Comparison of ENCODE assay signal across 8 cellular contexts in the genomic region with DNA sequence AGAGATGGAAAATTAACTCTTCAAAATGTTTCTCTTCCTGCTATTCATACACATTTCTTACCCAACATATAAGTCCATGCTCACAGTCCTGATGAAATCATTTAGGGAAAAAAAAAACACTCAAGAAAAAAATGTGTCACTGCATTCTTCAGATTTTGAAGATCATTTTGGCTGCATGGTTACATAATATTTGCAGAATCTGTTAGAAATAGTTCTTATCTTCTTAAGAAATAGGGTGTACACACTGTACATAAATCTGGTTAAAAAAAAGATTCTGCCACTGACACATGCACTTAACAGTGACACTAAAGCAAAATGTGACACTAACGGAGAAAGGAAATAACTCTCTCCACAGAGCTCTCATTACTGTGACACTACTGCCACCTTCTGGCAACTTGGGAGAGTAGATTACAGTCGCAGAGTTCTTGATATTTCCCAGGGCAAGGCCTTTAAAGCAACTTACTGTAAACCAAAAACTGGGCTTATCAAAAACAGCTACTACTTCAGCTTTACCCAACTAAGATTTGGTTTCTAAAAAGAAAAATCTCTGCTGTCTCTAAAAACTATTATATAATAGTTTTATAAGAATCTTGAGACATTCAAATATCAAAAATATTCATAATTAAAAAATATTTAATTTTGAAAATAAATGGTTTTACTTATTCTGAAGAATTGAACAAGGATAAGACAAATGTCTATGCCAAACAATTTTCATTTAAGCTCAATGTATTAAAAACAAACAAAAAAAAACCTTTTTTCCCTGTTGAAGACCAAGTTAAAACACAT.
A peak's percentile ranks its signal among the peaks of the same experiment; 100 is the strongest.
DNase-seq lines count a peak whose midpoint lies in the region; ATAC-seq, FAIRE-seq and TF ChIP-seq lines count a peak whose summit lies in the region.

No MANE protein-coding gene starts in this region.

- no peaks in the 10 kb centered on the region for H3K4me1 ChIP-seq in CD8-positive, alpha-beta T cell (ENCODE audit: insufficient read depth, low read length)
- peaks cover 15% of the 10 kb centered on the region for H3K4me1 ChIP-seq in lower lobe of right lung

- H3K27ac ChIP-seq in CD8-positive, alpha-beta T cell (ENCODE audit: low read depth, low read length) = no peak overlapping the region
- H3K27ac ChIP-seq in VCaP (no peak overlapping the region), coronary artery (no peak overlapping the region), lower lobe of right lung (no peak overlapping the region)

- intact Hi-C loops in CD8-positive, alpha-beta T cell (cut with DNase I, micrococcal nuclease) = loop anchor here (1.0 to 10.0 kb wide), 5 partner anchors 22 to 231 kb away; partner anchors contain the start of gene BCL11B (in 2 of the 2)
- intact Hi-C loops in lower lobe of right lung (cut with DNase I) = no loop called here

- CTCF ChIA-PET in CD8-positive, alpha-beta T cell (lab: Charles Lee) = interaction anchor here (0.5 to 5.9 kb wide), 21 partner anchors 8 to 1437 kb away, joined by 3 to 52 read pairs (median 4); no protein-coding TSS in a partner anchor

- peak; percentile 92 for TF ChIP-seq CTCF in CD8-positive, alpha-beta T cell (IDR thresholded peaks at IDR 0.05)
- peak; percentile 86 for TF ChIP-seq CTCF in VCaP (conservative IDR thresholded peaks at IDR 0.05)
- peak; percentile 59 for TF ChIP-seq CTCF in coronary artery (IDR thresholded peaks at IDR 0.05)
- peak; percentile 78 for TF ChIP-seq CTCF in lower lobe of right lung (IDR thresholded peaks at IDR 0.05)

- no peaks in the 10 kb centered on the region for H3K9me3 ChIP-seq in CD8-positive, alpha-beta T cell (ENCODE audit: low read length)
- H3K9me3 ChIP-seq in lower lobe of right lung = no peaks in the 10 kb centered on the region

- no peaks in the 10 kb centered on the region for H3K27me3 ChIP-seq in CD8-positive, alpha-beta T cell (ENCODE audit: insufficient read depth, low read length)
- no peaks in the 10 kb centered on the region for H3K27me3 ChIP-seq in lower lobe of right lung (ENCODE audit: low read depth)

- peak; percentile 99 for ATAC-seq in CD8-positive, alpha-beta T cell
- ATAC-seq in HG03354 (IDR thresholded peaks at IDR 0.05; ENCODE audit: poor library complexity, severe bottlenecking, unreplicated experiment) = peak; percentile 97
- ATAC-seq in lower lobe of right lung = peak; percentile 89 to 93

- H3K27ac Mint-ChIP-seq in CD8-positive, alpha-beta T cell = no peak overlapping the region

- H3K4me1 Mint-ChIP-seq in CD8-positive, alpha-beta T cell (ENCODE audit: low read depth) = peaks cover 5% of the 10 kb centered on the region

- peaks cover 5% of the 10 kb centered on the region for H3K36me3 ChIP-seq in CD8-positive, alpha-beta T cell (ENCODE audit: insufficient read depth, low read length)
- H3K36me3 ChIP-seq in lower lobe of right lung = peaks cover 27% of the 10 kb centered on the region

- H3K4me3 ChIP-seq in CD8-positive, alpha-beta T cell (ENCODE audit: low read depth, low read length) = no peak overlapping the region
- H3K4me3 ChIP-seq in coronary artery (no peak overlapping the region), lower lobe of right lung (no peak overlapping the region)

- peak; percentile 92 for FAIRE-seq in GM19239 (lab: Jason Lieb, UNC)

- POLR2A ChIA-PET in CD8-positive, alpha-beta T cell (lab: Charles Lee) = interaction anchor here (0.8 kb wide), 1 partner anchor 10 kb away, joined by 3 read pairs; no protein-coding TSS in a partner anchor

- peak; percentile 33 to 75 (median 62) for DNase-seq in CD8-positive, alpha-beta T cell
- DNase-seq in GM19239 (ENCODE audit: insufficient read length, low spot score) (peak; percentile 57), NCI-H2227 (lab: John Stamatoyannopoulos, UW; ENCODE audit: unreplicated experiment) (peak; percentile 91), coronary artery (ENCODE audit: low spot score) (no peak), lower lobe of right lung (no peak)
- peak; percentile 60 for DNase-seq in stimulated activated CD8-positive, alpha-beta memory T cell treated with anti-CD3 and anti-CD28 coated beads, Interleukin-4, amount 100 ng/mL, for 48 hours

- H3K36me3 Mint-ChIP-seq in CD8-positive, alpha-beta T cell = peaks cover 45% of the 10 kb centered on the region

- H3K4me3 Mint-ChIP-seq in CD8-positive, alpha-beta T cell = no peak overlapping the region

- no peaks in the 10 kb centered on the region for H3K27me3 Mint-ChIP-seq in CD8-positive, alpha-beta T cell (ENCODE audit: low read depth)

- H3K9me3 Mint-ChIP-seq in CD8-positive, alpha-beta T cell = no peaks in the 10 kb centered on the region

Comparison
In these comparisons a context has a peak if more than half of its experiments do, and no peak if none do; other contexts are left out.
1. DNase-seq: peak in CD8-positive, alpha-beta T cell (7 of 7), GM19239 (single experiment), NCI-H2227 (single experiment) and stimulated activated CD8-positive, alpha-beta memory T cell treated with anti-CD3 and anti-CD28 coated beads, Interleukin-4, amount 100 ng/mL, for 48 hours (single experiment); none in coronary artery (single experiment) and lower lobe of right lung (single experiment).
2. Peak in every context shown above with its lines, with median percentiles within 50 percentile points of each other: ATAC-seq and CTCF ChIP-seq.